11 cellular contexts compared by ENCODE assay signal in genomic region chr2:191257934-191258333, GRCh38.
"Had no signal": no experiment of that assay in that cellular context is flagged by ENCODE, and none has a peak within 500 bp of the region (broad histone marks: within the 10 kb centered on the region; RNA-seq: fewer than 3 reads in every experiment).

No MANE protein-coding gene starts in this region.

- ATAC-seq: GM23338, HCT116 had no signal

- H3K4me1 ChIP-seq: HAP-1 had no signal

- H3K27ac ChIP-seq: GM23248 had no signal

- H3K4me2 ChIP-seq: GM23338 had no signal

- H3K9ac ChIP-seq: GM23248 had no signal

- H3K9me3 Mint-ChIP-seq: GM23338, H9, HFFc6 had no signal

- H3K4me3 Mint-ChIP-seq: GM23338, H9, HFFc6 had no signal

- H3K27ac Mint-ChIP-seq: GM23338, H9, HFFc6 had no signal

- H2AFZ ChIP-seq: GM23248, GM23338 had no signal

- H3K9me3 ChIP-seq: HAP-1 had no signal

- H3K36me3 ChIP-seq: HAP-1 had no signal

- FAIRE-seq: H1, H54 had no signal

- DNase-seq: GM23248, GOT3, H7, H9, HCEC 1CT, HFFc6 had no signal

- H3K4me3 ChIP-seq: GM23248, GM23338, HAP-1 had no signal
